ENCODE assay signal across 10 cellular contexts in the genomic region with DNA sequence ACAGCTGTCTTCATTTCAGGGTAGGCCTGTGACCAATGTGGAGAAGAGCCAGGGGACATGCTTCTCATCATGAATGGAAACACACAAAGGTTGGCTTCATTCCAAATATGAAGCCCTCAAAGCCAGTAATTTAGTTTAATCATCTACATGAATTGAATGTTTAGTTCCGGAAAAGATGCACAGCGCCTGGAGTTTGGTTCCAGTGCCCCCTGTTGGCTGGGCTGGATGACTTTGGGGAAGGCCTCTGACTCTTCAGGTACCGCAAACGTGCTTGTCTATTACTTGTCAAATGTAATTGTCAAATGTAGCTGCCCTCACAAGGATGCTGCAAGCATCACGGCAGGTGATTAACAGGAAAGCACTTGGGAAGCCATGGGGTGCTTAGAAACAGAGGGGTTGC.
DNase-seq lines count a peak whose midpoint lies in the region; ATAC-seq lines count a peak whose summit lies in the region.
"Had no signal": no experiment of that assay in that cellular context is flagged by ENCODE, and none has a peak within 500 bp of the region (broad histone marks: within the 10 kb centered on the region; RNA-seq: fewer than 3 reads in every experiment).

No MANE protein-coding gene starts in this region.

- CTCF ChIA-PET in activated naive CD4-positive, alpha-beta T cell treated with anti-CD3 and anti-CD28 coated beads, Interleukin-2, amount 10 ng/mL, durations not matched to agents 7 days and 5 days (lab: Charles Lee) = interaction anchor here (1.1 to 1.7 kb wide), 4 partner anchors 9 to 597 kb away, joined by 3 to 5 read pairs (median 4); no protein-coding TSS in a partner anchor

- H3K27me3 Mint-ChIP-seq in activated naive CD4-positive, alpha-beta T cell treated with anti-CD3 and anti-CD28 coated beads, Interleukin-2, amount 10 ng/mL, durations not matched to agents 7 days and 5 days = peaks cover 32% of the 10 kb centered on the region
- H3K27me3 Mint-ChIP-seq in stimulated activated naive B cell treated with anti-CD40 and anti-IgM and Interleukin-4, amounts not matched to agents 10 μg/mL and 1 μg/mL and 100 μg/mL, for 72 hours = peaks cover 13 to 46% of the 10 kb centered on the region in 2 donors

- H3K9me3 Mint-ChIP-seq in activated naive CD4-positive, alpha-beta T cell treated with anti-CD3 and anti-CD28 coated beads, Interleukin-2, amount 10 ng/mL, durations not matched to agents 7 days and 5 days = no peaks in the 10 kb centered on the region
- H3K9me3 Mint-ChIP-seq in stimulated activated naive B cell treated with anti-CD40 and anti-IgM and Interleukin-4, amounts not matched to agents 10 μg/mL and 1 μg/mL and 100 μg/mL, for 72 hours = no peaks in the 10 kb centered on the region

- H3K4me1 Mint-ChIP-seq in activated naive CD4-positive, alpha-beta T cell treated with anti-CD3 and anti-CD28 coated beads, Interleukin-2, amount 10 ng/mL, durations not matched to agents 7 days and 5 days = no peaks in the 10 kb centered on the region
- H3K4me1 Mint-ChIP-seq in stimulated activated naive B cell treated with anti-CD40 and anti-IgM and Interleukin-4, amounts not matched to agents 10 μg/mL and 1 μg/mL and 100 μg/mL, for 72 hours = no peaks in the 10 kb centered on the region

- ATAC-seq in stimulated activated naive B cell treated with anti-CD40 and anti-IgM and Interleukin-4, amounts not matched to agents 10 μg/mL and 1 μg/mL and 100 μg/mL, for 72 hours (replicated peaks) = peak; percentile 21 to 41
- no peak for ATAC-seq in GM18858 (IDR thresholded peaks at IDR 0.05; ENCODE audit: unreplicated experiment)

- no peaks in the 10 kb centered on the region for H3K36me3 Mint-ChIP-seq in activated naive CD4-positive, alpha-beta T cell treated with anti-CD3 and anti-CD28 coated beads, Interleukin-2, amount 10 ng/mL, durations not matched to agents 7 days and 5 days
- H3K36me3 Mint-ChIP-seq in stimulated activated naive B cell treated with anti-CD40 and anti-IgM and Interleukin-4, amounts not matched to agents 10 μg/mL and 1 μg/mL and 100 μg/mL, for 72 hours = no peaks in the 10 kb centered on the region

- H3K27ac Mint-ChIP-seq in activated naive CD4-positive, alpha-beta T cell treated with anti-CD3 and anti-CD28 coated beads, Interleukin-2, amount 10 ng/mL, durations not matched to agents 7 days and 5 days = no peak overlapping the region
- H3K27ac Mint-ChIP-seq in stimulated activated naive B cell treated with anti-CD40 and anti-IgM and Interleukin-4, amounts not matched to agents 10 μg/mL and 1 μg/mL and 100 μg/mL, for 72 hours = no peak overlapping the region

- H3K4me3 Mint-ChIP-seq in activated naive CD4-positive, alpha-beta T cell treated with anti-CD3 and anti-CD28 coated beads, Interleukin-2, amount 10 ng/mL, durations not matched to agents 7 days and 5 days = no peak overlapping the region
- H3K4me3 Mint-ChIP-seq in stimulated activated naive B cell treated with anti-CD40 and anti-IgM and Interleukin-4, amounts not matched to agents 10 μg/mL and 1 μg/mL and 100 μg/mL, for 72 hours = no peak overlapping the region

- DNase-seq in activated T-cell treated with anti-CD3 and anti-CD28 coated beads for 48 hours (ENCODE audit: low read depth) = peak; percentile 8
- DNase-seq in activated T-cell treated with anti-CD3 and anti-CD28 coated beads for 4 hours = no peak
- peak; percentile 48 for DNase-seq in NCI-H2107 treated with DMSO at 0.1 percent for 48 hours (lab: John Stamatoyannopoulos, UW; ENCODE audit: unreplicated experiment)
- peak; percentile 56 for DNase-seq in activated naive CD4-positive, alpha-beta T cell treated with anti-CD3 and anti-CD28 coated beads, Interleukin-2, amount 10 ng/mL, durations not matched to agents 7 days and 5 days
- DNase-seq in stimulated activated naive B cell treated with anti-CD40 and anti-IgM and Interleukin-4, amounts not matched to agents 10 μg/mL and 1 μg/mL and 100 μg/mL, for 72 hours = no peak
- DNase-seq in anterior cingulate cortex (lab: John Stamatoyannopoulos, UW) = no peak
- DNase-seq in EL = no peak
- DNase-seq: dermis blood vessel endothelial cell, sigmoid colon had no signal

Comparison
In these comparisons a context has a peak if more than half of its experiments do, and no peak if none do; other contexts are left out.
1. DNase-seq: peak in activated T-cell treated with anti-CD3 and anti-CD28 coated beads for 48 hours (single experiment), NCI-H2107 treated with DMSO at 0.1 percent for 48 hours (single experiment) and activated naive CD4-positive, alpha-beta T cell treated with anti-CD3 and anti-CD28 coated beads, Interleukin-2, amount 10 ng/mL, durations not matched to agents 7 days and 5 days (single experiment); none in activated T-cell treated with anti-CD3 and anti-CD28 coated beads for 4 hours (single experiment), stimulated activated naive B cell treated with anti-CD40 and anti-IgM and Interleukin-4, amounts not matched to agents 10 μg/mL and 1 μg/mL and 100 μg/mL, for 72 hours (single experiment), anterior cingulate cortex (0 of 58) and EL (single experiment).